ENCODE assay signal across 18 cellular contexts in the genomic region with DNA sequence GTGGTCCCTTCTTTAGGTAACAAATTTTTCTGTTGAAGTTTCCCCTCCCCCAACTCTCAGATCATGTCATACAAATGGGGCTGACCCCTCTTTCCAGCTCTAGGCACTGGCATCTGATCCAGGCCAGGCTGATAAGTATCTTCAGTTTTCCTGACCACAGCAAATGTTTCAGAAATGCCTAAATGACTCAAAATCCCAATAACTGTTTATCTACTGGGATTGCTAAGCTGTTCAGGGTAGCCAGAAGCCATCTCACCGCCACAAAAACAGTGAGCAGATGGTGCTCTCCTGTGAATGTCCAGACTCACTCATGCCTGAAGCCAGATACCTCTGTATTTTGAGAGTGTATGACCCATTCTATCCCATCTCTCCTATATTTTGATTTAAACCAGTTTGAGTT. TPM values are rescaled to one million over a fixed set of nuclear protein-coding genes. Genes with fewer than 3 reads are reported as not detected.
"Had no signal": no experiment of that assay in that cellular context is flagged by ENCODE, and none has a peak within 500 bp of the region (broad histone marks: within the 10 kb centered on the region; RNA-seq: fewer than 3 reads in every experiment).

No MANE protein-coding gene starts in this region.

- H3K4me1 ChIP-seq: upper lobe of right lung had no signal

- H2AFZ ChIP-seq: hepatocyte had no signal

- H3K27ac ChIP-seq: cardiac muscle cell, coronary artery, hepatocyte, testis, upper lobe of right lung had no signal

- DNase-seq: activated CD4-positive, alpha-beta memory T cell treated with anti-CD3 and anti-CD28 coated beads, Interleukin-2, amount 10 ng/mL, durations not matched to agents 7 days and 5 days; activated CD4-positive, CD25-positive, alpha-beta regulatory T cell treated with anti-CD3 and anti-CD28 coated beads, Interleukin-2, amount 50 U/mL, for 72 hours; activated gamma-delta T cell; activated naive CD8-positive, alpha-beta T cell treated with anti-CD3 and anti-CD28 coated beads for 36 hours; activated T-cell treated with anti-CD3 and anti-CD28 coated beads, Interleukin-2, amount 50 U/mL, for 48 hours; aorta; effector CD8-positive, alpha-beta T cell; left ventricle myocardium superior; mesenchymal stem cell; stimulated activated CD4-positive, alpha-beta T cell treated with anti-CD3 and anti-CD28 coated beads, Interleukin-2, amount 100 ng/mL, for 48 hours; stimulated activated naive CD8-positive, alpha-beta T cell treated with anti-CD3 and anti-CD28 coated beads, Interleukin-15, Interleukin-2, amounts not matched to agents 100 U/mL and 50 U/mL, for 24 hours; T-helper 9 cell; testis; upper lobe of right lung had no signal

- H3K9me3 ChIP-seq: testis, upper lobe of right lung had no signal

- H3K79me2 ChIP-seq: hepatocyte had no signal

- H3K27me3 ChIP-seq: cardiac muscle cell, hepatocyte, testis, upper lobe of right lung had no signal

- H3K4me2 ChIP-seq: hepatocyte had no signal

- ATAC-seq: left ventricle myocardium superior; natural killer cell treated with Interleukin-12 subunit alpha and Interleukin-12 subunit beta and Interleukin-15 and Interleukin-18, amount 100 ng/mL, for 72 hours; stimulated activated naive CD8-positive, alpha-beta T cell treated with anti-CD3 and anti-CD28 coated beads, Interleukin-15, Interleukin-2, amounts not matched to agents 100 U/mL and 50 U/mL, for 24 hours; upper lobe of right lung had no signal

- H3K36me3 ChIP-seq: cardiac muscle cell, upper lobe of right lung had no signal

- H3K4me3 ChIP-seq: cardiac muscle cell, coronary artery, hepatocyte, testis, upper lobe of right lung had no signal

RNA-seq across cellular contexts. Expression of a gene that starts 49.3 kb away (rescaled TPM):
- total RNA-seq: activated CD4-positive, alpha-beta memory T cell treated with anti-CD3 and anti-CD28 coated beads, Interleukin-2, amount 10 ng/mL, durations not matched to agents 7 days and 5 days had no signal
